Comparison of ENCODE assay signal across 8 cellular contexts in genomic region chr1:88892146-88892877, GRCh38. TPM values are rescaled to one million over a fixed set of nuclear protein-coding genes. Genes with fewer than 3 reads are reported as not detected.
DNase-seq lines count a peak whose midpoint lies in the region; FAIRE-seq and TF ChIP-seq lines count a peak whose summit lies in the region.

No MANE protein-coding gene starts in this region.

- H3K27ac Mint-ChIP-seq in H9: no peak overlapping the region

- H3K9me2 ChIP-seq in OCI-LY7 (ENCODE audit: insufficient read depth, low read length): no peaks in the 10 kb centered on the region

- no TSS peak for BruUV-seq in OCI-LY7 (replicated peaks; lab: Mats Ljungman, UMichigan)

- no peak overlapping the region for H2BK15ac ChIP-seq in H9 (ENCODE audit: low read depth, low read length)

- peaks cover 2% of the 10 kb centered on the region; the same call in 1 of the 2 replicates for H3K27me3 Mint-ChIP-seq in H9 (ENCODE audit: low read depth)

- H3K4ac ChIP-seq in H9 (ENCODE audit: low read depth, low read length): no peak overlapping the region

- TF ChIP-seq CTCF in AG04450 (IDR thresholded peaks at IDR 0.05; ENCODE audit: low read depth, low read length) (no peak), H9 (conservative IDR thresholded peaks at IDR 0.05) (no peak), OCI-LY7 (conservative IDR thresholded peaks at IDR 0.05; ENCODE audit: low read length) (no peak), coronary artery (IDR thresholded peaks at IDR 0.05) (no peak), D721Med (IDR thresholded peaks at IDR 0.05; ENCODE audit: insufficient read depth, missing control alignments) (no peak)

- no CpG with 5 or more reads among the region's 17 CpGs for WGBS in H9 (ENCODE audit: extremely low coverage, insufficient read length, low lambda C conversion rate)

- H2AFZ ChIP-seq in H9 (ENCODE audit: low read length) (no peak overlapping the region), OCI-LY7 (ENCODE audit: low read length) (peak overlapping the region; percentile 85)

- H2BK20ac ChIP-seq in H9 (ENCODE audit: low read depth, low read length, poor library complexity, severe bottlenecking): no peak overlapping the region

- peak overlapping the region; percentile 97 to 99 for H3K4me3 Mint-ChIP-seq in H9

- H3K79me1 ChIP-seq in H9 (ENCODE audit: insufficient read depth, low read depth, low read length, poor library complexity, severe bottlenecking): no peaks in the 10 kb centered on the region

- peaks cover 13 to 20% of the 10 kb centered on the region in 2 experiments for H3K4me1 Mint-ChIP-seq in H9

- H2BK12ac ChIP-seq in H9 (ENCODE audit: insufficient read length, low read depth, low read length): no peak overlapping the region

- H3K9me3 ChIP-seq in AG04450 (ENCODE audit: control insufficient read depth, insufficient read depth, low read length): no peaks in the 10 kb centered on the region; the same call in 1 of the 2 replicates
- H3K9me3 ChIP-seq in H9 (ENCODE audit: control insufficient read depth, low read depth, low read length): no peaks in the 10 kb centered on the region
- H3K9me3 ChIP-seq in OCI-LY7 (ENCODE audit: low read length): no peaks in the 10 kb centered on the region; the same call in 1 of the 2 replicates

- H4K91ac ChIP-seq in H9 (ENCODE audit: insufficient read length, low read depth, low read length): no peak overlapping the region

- H3K18ac ChIP-seq in H9 (ENCODE audit: insufficient read length, low read depth, low read length): no peak overlapping the region

- H4K8ac ChIP-seq in H9 (replicated peaks; ENCODE audit: insufficient read length, low read depth, low read length): no peak overlapping the region

- no peak overlapping the region for H3K14ac ChIP-seq in H9 (ENCODE audit: insufficient read depth, low read length)

- H3K27ac ChIP-seq in AG04450 (ENCODE audit: low read depth, low read length) (no peak overlapping the region), H9 (ENCODE audit: insufficient read length, low read depth, low read length) (no peak overlapping the region), OCI-LY7 (ENCODE audit: low read depth, low read length, poor library complexity, severe bottlenecking) (peak overlapping the region; percentile 63), coronary artery (peak overlapping the region in 1 of 2 donors; percentile 99)

- H3K56ac ChIP-seq in H9 (ENCODE audit: insufficient read length, low read depth, low read length): no peak overlapping the region

- no peak overlapping the region for H3K23ac ChIP-seq in H9 (ENCODE audit: insufficient read length, low read depth, low read length)

- H3K4me3 ChIP-seq in AG04450 (ENCODE audit: low read depth, low read length) (peak overlapping the region; percentile 97), OCI-LY7 (ENCODE audit: low read depth, low read length, poor library complexity, severe bottlenecking) (peak overlapping the region; percentile 96), coronary artery (peak overlapping the region; percentile 98)

- no peak for FAIRE-seq in D721Med (lab: Jason Lieb, UNC)

- H3T11ph ChIP-seq in H9 (ENCODE audit: low read length): no peak overlapping the region

- H4K5ac ChIP-seq in H9 (ENCODE audit: insufficient read length, low read depth, low read length): no peak overlapping the region

- no peak overlapping the region for H2BK120ac ChIP-seq in H9 (ENCODE audit: low read depth, low read length, poor library complexity, severe bottlenecking)

- peaks cover 22% of the 10 kb centered on the region; the same call in 1 of the 2 replicates for H3K36me3 ChIP-seq in OCI-LY7 (ENCODE audit: insufficient read depth, low read length)

- H3K27me3 ChIP-seq in AG04450 (ENCODE audit: control insufficient read depth, insufficient read depth, low read length) (peaks cover 2% of the 10 kb centered on the region), H9 (ENCODE audit: insufficient read depth, low read length) (no peaks in the 10 kb centered on the region)

- no peaks in the 10 kb centered on the region for H3K23me2 ChIP-seq in H9 (ENCODE audit: insufficient read length, low read depth, low read length, poor library complexity, severe bottlenecking)

- CTCF ChIA-PET in AG04450 (lab: Charles Lee): interaction anchor here (0.6 to 1.0 kb wide), 2 partner anchors 15 to 390 kb away, joined by 4 to 7 read pairs; no protein-coding TSS in a partner anchor
- CTCF ChIA-PET in OCI-LY7 (lab: Charles Lee; ENCODE audit: unreplicated experiment): no interaction called here

- H3K79me2 ChIP-seq in H9 (ENCODE audit: insufficient read depth, low read length): peaks cover 1% of the 10 kb centered on the region; the same call in 1 of the 2 replicates
- peaks cover 40% of the 10 kb centered on the region for H3K79me2 ChIP-seq in OCI-LY7 (ENCODE audit: insufficient read depth, low read depth, low read length)

- H2BK5ac ChIP-seq in H9 (ENCODE audit: insufficient read length, low read length): no peak overlapping the region

- intact Hi-C loops in OCI-LY7 (cut with micrococcal nuclease; ENCODE audit: unreplicated experiment): no loop called here

- no peak overlapping the region for H3K9ac ChIP-seq in H9 (ENCODE audit: extremely low read depth, insufficient read length, low read length)

- H2AK5ac ChIP-seq in H9 (ENCODE audit: insufficient read length, low read length): no peak overlapping the region

- no peaks in the 10 kb centered on the region for H3K4me1 ChIP-seq in H9 (ENCODE audit: insufficient read depth, low read length)
- peaks cover 26% of the 10 kb centered on the region for H3K4me1 ChIP-seq in OCI-LY7 (ENCODE audit: insufficient read depth, low read length, poor library complexity, severe bottlenecking)

- H3K36me3 Mint-ChIP-seq in H9 (ENCODE audit: insufficient read depth in 1 of 3, low read depth in 3 of 3): peaks cover 0 to under 1% (median under 1%) of the 10 kb centered on the region in 3 experiments; a peak in 2 of 7 replicates

- H4K20me1 ChIP-seq in H9 (ENCODE audit: control insufficient read depth, insufficient read depth, insufficient read length): no peaks in the 10 kb centered on the region
- peaks cover 25% of the 10 kb centered on the region for H4K20me1 ChIP-seq in OCI-LY7 (ENCODE audit: insufficient read depth, low read length)

- POLR2A ChIA-PET in AG04450 (lab: Yijun Ruan, JAX): interaction anchor here (0.6 kb wide), 1 partner anchor 9 kb away, joined by 3 read pairs; no protein-coding TSS in a partner anchor
- POLR2A ChIA-PET in OCI-LY7 (lab: Charles Lee): interaction anchor here (0.6 to 2.2 kb wide), 5 partner anchors 16 to 930 kb away, joined by 3 to 17 read pairs (median 3); partner anchors contain the start of gene PKN2

- H3K4me2 ChIP-seq in H9 (ENCODE audit: insufficient read depth, insufficient read length, low read length): peak overlapping the region; percentile 76
- H3K4me2 ChIP-seq in OCI-LY7 (ENCODE audit: low read length): peak overlapping the region; percentile 100

- no peaks in the 10 kb centered on the region for H3K9me3 Mint-ChIP-seq in H9

- no peak for DNase-seq in AG04450 (ENCODE audit: low read depth, low spot score)
- DNase-seq in H9: peak; percentile 43
- DNase-seq in OCI-LY7 (ENCODE audit: low spot score): peak; percentile 68
- no peak for DNase-seq in coronary artery (ENCODE audit: low spot score)
- DNase-seq in myocyte (ENCODE audit: low read depth): peak; percentile 29
- no peak for DNase-seq in mesenteric fat pad (ENCODE audit: low spot score)
- no peak for DNase-seq in D721Med (ENCODE audit: insufficient read length, low spot score)
- DNase-seq in UCSD-AML1 (lab: John Stamatoyannopoulos, UW; ENCODE audit: unreplicated experiment): no peak

RNA-seq across cellular contexts. Expression of gene GTF2B, which starts 0.9 kb away (rescaled TPM):
- polyA plus RNA-seq in AG04450 (2011; rRNA removed): 37.1 and 51.7 TPM in 2 replicates
- 25.7 and 28.8 TPM in 2 replicates for polyA minus RNA-seq in AG04450 (2011; rRNA and poly(A)+ RNA removed)
- total RNA-seq in H9 (2021) (23.2 TPM in 2 replicates), OCI-LY7 (2022) (28.9 and 30.8 TPM in 2 replicates), myocyte (31.3 and 35.0 TPM in 2 replicates), mesenteric fat pad (25.4 TPM)
- 40.3 and 41.1 TPM in 2 replicates for total RNA-seq in OCI-LY7 (2014; rRNA removed; shearing (Covaris generic))
- 15.7 TPM for polyA plus RNA-seq in myocyte (2012)

Comparison
In these comparisons a context has a peak if more than half of its experiments do, and no peak if none do; other contexts are left out.
1. DNase-seq: peak in H9 (single experiment), OCI-LY7 (single experiment) and myocyte (single experiment); none in AG04450 (single experiment), coronary artery (single experiment), mesenteric fat pad (single experiment), D721Med (single experiment) and UCSD-AML1 (single experiment).
2. Peak in every context shown above with its lines, with median percentiles within 50 percentile points of each other: H3K4me3 ChIP-seq.